Comparison of ENCODE assay signal across 8 cellular contexts in the genomic region with DNA sequence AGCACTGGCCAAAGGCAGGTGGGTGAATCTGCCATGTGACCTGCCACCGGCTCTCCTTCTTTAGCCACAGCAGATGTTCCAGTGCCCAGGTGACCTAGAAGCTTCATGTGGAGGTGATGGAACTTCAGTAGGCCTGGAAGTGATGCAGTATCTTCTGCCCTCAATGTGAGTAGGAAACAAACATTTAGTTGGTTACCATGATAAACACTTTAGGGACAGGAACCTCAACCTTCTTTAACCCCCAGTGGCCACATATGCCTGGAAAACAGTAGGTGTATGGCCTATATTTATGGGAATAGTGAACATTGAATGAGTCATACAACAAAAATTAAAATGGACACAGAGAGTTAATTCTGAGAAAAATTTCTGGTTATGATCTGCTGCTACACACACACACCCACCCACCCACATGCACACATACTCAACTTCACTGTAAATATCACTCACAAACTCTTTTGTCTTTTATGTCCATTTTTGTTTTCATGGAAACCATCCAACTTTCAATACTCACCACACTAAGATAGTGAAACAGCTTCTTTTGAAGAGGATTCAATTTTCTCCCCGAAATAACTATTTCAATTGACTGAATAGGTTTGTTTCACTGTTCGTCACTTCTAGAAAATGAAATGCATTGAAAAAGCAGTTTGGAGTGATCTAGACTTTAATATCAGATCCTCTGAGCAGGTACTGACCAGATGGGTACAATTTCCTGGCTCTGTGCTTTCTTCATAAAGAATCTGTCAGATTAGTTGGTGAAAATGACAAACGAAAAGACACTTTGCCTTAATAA.
DNase-seq lines count a peak whose midpoint lies in the region; ATAC-seq and FAIRE-seq lines count a peak whose summit lies in the region.

No MANE protein-coding gene starts in this region.

- peak overlapping the region in 1 of 2 experiments; percentile 48 for H3K14ac ChIP-seq in mesenchymal stem cell (ENCODE audit: low read length in 2 of 2)

- H3K4ac ChIP-seq in mesenchymal stem cell (ENCODE audit: low read depth in 1 of 2, low read length in 2 of 2): peak overlapping the region; percentile 85 to 89

- H3K9me3 ChIP-seq in mesenchymal stem cell (ENCODE audit: control insufficient read depth, low read length): no peaks in the 10 kb centered on the region

- peak overlapping the region; percentile 45 for H2BK15ac ChIP-seq in mesenchymal stem cell (ENCODE audit: low read depth, poor library complexity, severe bottlenecking)

- H3K27me3 ChIP-seq in mesenchymal stem cell (ENCODE audit: control insufficient read depth in 1 of 2, insufficient read depth in 1 of 2, low read length in 2 of 2): no peaks in the 10 kb centered on the region

- peak; percentile 76 for FAIRE-seq in GM18507 (lab: Jason Lieb, UNC)

- no peak overlapping the region for H2BK5ac ChIP-seq in mesenchymal stem cell (ENCODE audit: low read depth, low read length, poor library complexity, severe bottlenecking)

- H4K8ac ChIP-seq in mesenchymal stem cell (ENCODE audit: low read length): no peak overlapping the region

- H3K18ac ChIP-seq in mesenchymal stem cell (ENCODE audit: low read depth in 1 of 2, low read length in 2 of 2): peak overlapping the region; percentile 56 to 98

- peak overlapping the region; percentile 100 for H2AK5ac ChIP-seq in mesenchymal stem cell (ENCODE audit: low read length, severe bottlenecking)

- peak overlapping the region in 1 of 2 experiments; percentile 83 for H3K23ac ChIP-seq in mesenchymal stem cell (ENCODE audit: low read length in 2 of 2)

- H4K91ac ChIP-seq in mesenchymal stem cell (ENCODE audit: low read length): peak overlapping the region; percentile 87

- H3K36me3 ChIP-seq in mesenchymal stem cell (ENCODE audit: control insufficient read depth in 1 of 2, insufficient read depth in 2 of 2, low read depth in 1 of 2, low read length in 2 of 2): peaks cover 0 to 5% of the 10 kb centered on the region in 2 experiments

- no peak overlapping the region for H3K4me2 ChIP-seq in mesenchymal stem cell (ENCODE audit: low read length, poor library complexity, severe bottlenecking)

- WGBS in mesenchymal stem cell: 88% methylated on average over 3 of the region's 4 CpGs

- ATAC-seq in GM21786 (IDR thresholded peaks at IDR 0.05; ENCODE audit: unreplicated experiment): peak; percentile 61

- H2BK12ac ChIP-seq in mesenchymal stem cell (ENCODE audit: low read length in 2 of 2): peak overlapping the region; percentile 98 to 99

- DNase-seq in GM18507 (ENCODE audit: extremely low spot score, insufficient read length, low read depth): no peak
- peak; percentile 60 for DNase-seq in LHCN-M2 (ENCODE audit: low read depth)
- DNase-seq in mesenchymal stem cell: peak; percentile 61
- DNase-seq in occipital lobe (lab: John Stamatoyannopoulos, UW): no peak
- DNase-seq in NCI-H524 (lab: John Stamatoyannopoulos, UW): no peak
- DNase-seq in stimulated activated CD4-positive, alpha-beta T cell treated with anti-CD3 and anti-CD28 coated beads, Interleukin-15, amount 100 ng/mL, for 24 hours: no peak
- no peak for DNase-seq in stimulated activated CD4-positive, alpha-beta T cell treated with anti-CD3 and anti-CD28 coated beads, Interleukin-1b, Interleukin-23, amount 100 ng/mL, for 48 hours

- H3K79me1 ChIP-seq in mesenchymal stem cell (replicated peaks; ENCODE audit: low read length, poor library complexity, severe bottlenecking): peaks cover 13% of the 10 kb centered on the region

- H2BK120ac ChIP-seq in mesenchymal stem cell (ENCODE audit: low read depth, low read length): peak overlapping the region; percentile 42

- peaks cover 18% of the 10 kb centered on the region for H3K4me1 ChIP-seq in mesenchymal stem cell (ENCODE audit: control insufficient read depth, insufficient read depth, low read depth, low read length)

- no peak overlapping the region for H2AFZ ChIP-seq in mesenchymal stem cell (ENCODE audit: low read depth, low read length)

- peak overlapping the region; percentile 44 for H3K27ac ChIP-seq in mesenchymal stem cell (ENCODE audit: low read length, poor library complexity, severe bottlenecking)

- H3K9ac ChIP-seq in mesenchymal stem cell (ENCODE audit: low read length): peak overlapping the region; percentile 77

- peak overlapping the region in 1 of 2 experiments; percentile 7 for H3K4me3 ChIP-seq in mesenchymal stem cell (ENCODE audit: insufficient read depth in 1 of 2, low read depth in 1 of 2, low read length in 2 of 2)

Comparison
In these comparisons a context has a peak if more than half of its experiments do, and no peak if none do; other contexts are left out.
1. DNase-seq: peak in LHCN-M2 (single experiment) and mesenchymal stem cell (single experiment); none in GM18507 (single experiment), occipital lobe (single experiment), NCI-H524 (0 of 2), stimulated activated CD4-positive, alpha-beta T cell treated with anti-CD3 and anti-CD28 coated beads, Interleukin-15, amount 100 ng/mL, for 24 hours (single experiment) and stimulated activated CD4-positive, alpha-beta T cell treated with anti-CD3 and anti-CD28 coated beads, Interleukin-1b, Interleukin-23, amount 100 ng/mL, for 48 hours (single experiment).